Comparison of ENCODE assay signal across 13 cellular contexts in the genomic region with DNA sequence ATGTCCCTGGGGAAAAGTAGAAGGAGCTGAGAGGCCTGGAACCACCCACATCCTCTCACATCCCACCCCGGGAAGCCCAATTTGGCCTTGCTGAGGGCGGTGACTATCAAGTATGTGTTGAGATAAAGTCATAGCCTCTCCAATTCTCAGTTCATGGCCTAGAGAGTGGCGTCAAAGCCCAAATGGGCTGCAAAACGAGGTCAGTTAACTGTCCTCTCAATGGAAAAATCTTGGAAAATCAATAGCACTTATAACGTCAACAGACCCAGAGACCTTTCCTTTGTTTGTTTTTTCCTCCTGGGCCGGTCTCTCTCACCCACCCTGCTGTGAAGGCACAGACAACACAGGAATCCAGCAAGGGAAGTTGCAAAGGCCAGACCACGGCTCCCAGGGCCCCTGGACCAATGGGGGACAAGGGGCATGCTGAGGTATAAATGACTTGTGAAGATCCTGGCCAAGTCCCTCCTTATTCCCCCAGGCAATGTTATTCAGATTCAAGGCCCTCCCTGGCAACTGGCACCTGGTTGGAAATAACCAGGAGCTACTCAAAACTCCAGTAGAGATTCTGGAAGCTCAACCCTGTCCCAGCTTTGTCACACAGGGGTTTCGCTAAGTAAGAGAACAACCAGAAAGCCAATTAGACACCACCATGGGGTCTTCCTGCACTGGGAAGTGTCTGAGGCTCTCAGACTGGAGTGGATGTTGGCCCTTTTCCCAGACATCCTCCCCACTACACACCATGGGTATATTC. TPM values are rescaled to one million over a fixed set of nuclear protein-coding genes. Genes with fewer than 3 reads are reported as not detected.
DNase-seq lines count a peak whose midpoint lies in the region; ATAC-seq and TF ChIP-seq lines count a peak whose summit lies in the region.
"Had no signal": no experiment of that assay in that cellular context is flagged by ENCODE, and none has a peak within 500 bp of the region (broad histone marks: within the 10 kb centered on the region; RNA-seq: fewer than 3 reads in every experiment).

No MANE protein-coding gene starts in this region.

- peak overlapping the region; percentile 13 to 72 (median 51) for H3K27ac ChIP-seq in body of pancreas

- intact Hi-C loops in Right ventricle myocardium superior (cut with DNase I) (no loop called here), cardiac septum (cut with DNase I) (no loop called here), body of pancreas (cut with DNase I) (no loop called here)

- 16 to 33% methylated on average over 7 to 8 of the region's 8 CpGs for WGBS in body of pancreas, 2 donors

- no peak for TF ChIP-seq CTCF in body of pancreas (IDR thresholded peaks at IDR 0.05)

- no peaks in the 10 kb centered on the region for H3K27me3 ChIP-seq in body of pancreas
- H3K27me3 ChIP-seq in HAP-1 (ENCODE audit: low read depth): no peaks in the 10 kb centered on the region

- H3K4me1 ChIP-seq in body of pancreas: peaks cover 97% of the 10 kb centered on the region
- H3K4me1 ChIP-seq in HAP-1: peaks cover 12% of the 10 kb centered on the region

- H3K4me3 ChIP-seq in body of pancreas (no peak overlapping the region), HAP-1 (no peak overlapping the region)

- H3K36me3 ChIP-seq in body of pancreas (replicated peaks in 1 of 2; ENCODE audit: insufficient read depth in 1 of 2, low read depth in 2 of 2): no peaks in the 10 kb centered on the region
- no peaks in the 10 kb centered on the region for H3K36me3 ChIP-seq in HAP-1 (replicated peaks)

- peak; percentile 21 for ATAC-seq in Right ventricle myocardium superior (ENCODE audit: poor library complexity)
- ATAC-seq in body of pancreas: no peak
- ATAC-seq in left lobe of liver: peak; percentile 64

- DNase-seq in Right ventricle myocardium superior (no peak), cardiac septum (ENCODE audit: low spot score) (no peak), body of pancreas (peak in 2 of 4 donors; percentile 39 to 45), left lobe of liver (ENCODE audit: low spot score) (peak; percentile 79), NOMO-1 treated with dmso at 0.1 percent for 144 hours (lab: John Stamatoyannopoulos, UW; ENCODE audit: unreplicated experiment) (no peak), HAP-1 (ENCODE audit: low spot score in 2 of 2) (no peak), amniotic stem cell (lab: John Stamatoyannopoulos, UW) (no peak)
- no peak for DNase-seq in effector CD8-positive, alpha-beta T cell (lab: John Stamatoyannopoulos, UW)
- DNase-seq: activated CD8-positive, alpha-beta memory T cell treated with anti-CD3 and anti-CD28 coated beads for 24 hours; erythroblast; NCI-H774 had no signal

- H3K9me3 ChIP-seq in body of pancreas (no peaks in the 10 kb centered on the region), HAP-1 (no peaks in the 10 kb centered on the region)

- in situ Hi-C loops in HAP-1 (cut with MboI; ENCODE audit: low sequenced_read_pairs): no loop called here

- TF ChIP-seq POLR2A in body of pancreas (IDR thresholded peaks at IDR 0.05): no peak

RNA-seq across cellular contexts. Expression of a gene that starts 38.6 kb away (rescaled TPM):
- total RNA-seq in Right ventricle myocardium superior: 66.4 TPM
- total RNA-seq in cardiac septum: 33.0 TPM
- total RNA-seq in body of pancreas: 100 to 1,000 TPM; 144 to 147 TPM
- total RNA-seq in left lobe of liver: 139 TPM

RNA-seq across cellular contexts. Expression of a gene that starts 40.6 kb away (rescaled TPM):
- total RNA-seq in Right ventricle myocardium superior (not detected), cardiac septum (not detected), body of pancreas (not detected), left lobe of liver (not detected)
- total RNA-seq: HT1080, ureter had no signal
